ENCODE assay signal across 1 cellular context in genomic region chr9:26892251-26893029, GRCh38.
TF ChIP-seq lines count a peak whose summit lies in the region.

TSS of gene CAAP1 (minus strand) at chr9:26892802. CDS start at chr9:26892715, 87 bp downstream.

TF ChIP-seq in HepG2, 621 proteins besides CTCF, POLR2A, EP300 and RAD21 (continued from another document and continues in another):
- TF ChIP-seq TCF12 (IDR thresholded peaks at IDR 0.05) (no peak), TCF12 (CRISPR knock-in tag; IDR thresholded peaks at IDR 0.05) (0 out of 2 replicates have a peak, but pooled peaks have one; percentile 41), ZGPAT (CRISPR knock-in tag; IDR thresholded peaks at IDR 0.05) (peak; percentile 94), ZNF670 (CRISPR knock-in tag; IDR thresholded peaks at IDR 0.05; ENCODE audit: borderline replicate concordance) (no peak; the same call in 1 of the 2 replicates), ZNF782 (CRISPR knock-in tag; IDR thresholded peaks at IDR 0.05; ENCODE audit: borderline replicate concordance) (peak; percentile 65; the same call in 1 of the 2 replicates), ZC3H13 (CRISPR knock-in tag; IDR thresholded peaks at IDR 0.05) (peak; percentile 84), NCOA5 (CRISPR knock-in tag; IDR thresholded peaks at IDR 0.05) (no peak), ZNF780A (CRISPR knock-in tag; IDR thresholded peaks at IDR 0.05) (peak; percentile 82; the same call in 1 of the 2 replicates), ZNF567 (CRISPR knock-in tag; IDR thresholded peaks at IDR 0.05; ENCODE audit: borderline replicate concordance) (peak; percentile 77; the same call in 1 of the 2 replicates), AHDC1 (CRISPR knock-in tag; IDR thresholded peaks at IDR 0.05; ENCODE audit: borderline replicate concordance) (peak; percentile 73; the same call in 1 of the 2 replicates), HNF4A (CRISPR knock-in tag; IDR thresholded peaks at IDR 0.05) (no peak; the same call in 1 of the 2 replicates), ZMAT5 (CRISPR knock-in tag; IDR thresholded peaks at IDR 0.05; ENCODE audit: borderline replicate concordance, low read depth) (no peak), TBX2 (CRISPR knock-in tag; IDR thresholded peaks at IDR 0.05; ENCODE audit: borderline replicate concordance) (peak; percentile 95), KAT2B (IDR thresholded peaks at IDR 0.05; ENCODE audit: borderline replicate concordance, low read depth, low read length) (no peak), RCOR2 (CRISPR knock-in tag; IDR thresholded peaks at IDR 0.05) (no peak), CREBL2 (CRISPR knock-in tag; IDR thresholded peaks at IDR 0.05; ENCODE audit: borderline replicate concordance) (peak; percentile 86; the same call in 1 of the 2 replicates), THRA (CRISPR knock-in tag; IDR thresholded peaks at IDR 0.05; ENCODE audit: borderline replicate concordance) (peak; percentile 66; the same call in 1 of the 2 replicates), ZNF652 (CRISPR knock-in tag; IDR thresholded peaks at IDR 0.05; ENCODE audit: borderline replicate concordance, low read depth) (no peak), JUNB (CRISPR knock-in tag; IDR thresholded peaks at IDR 0.05; ENCODE audit: borderline replicate concordance) (0 out of 2 replicates have a peak, but pooled peaks have one; percentile 15), ZNF768 (CRISPR knock-in tag; IDR thresholded peaks at IDR 0.05) (peak; percentile 92), HMGXB4 (CRISPR knock-in tag; IDR thresholded peaks at IDR 0.05; ENCODE audit: borderline replicate concordance in 1 of 2, low read depth in 1 of 2) (peak in 1 of 2 experiments; percentile 98), ZNF224 (CRISPR knock-in tag; IDR thresholded peaks at IDR 0.05) (peak; percentile 83; the same call in 1 of the 2 replicates), MTF1 (CRISPR knock-in tag; IDR thresholded peaks at IDR 0.05) (no peak), BRCA1 (CRISPR knock-in tag; IDR thresholded peaks at IDR 0.05) (no peak), ZFP90 (CRISPR knock-in tag; IDR thresholded peaks at IDR 0.05; ENCODE audit: borderline replicate concordance) (no peak), ZNF121 (CRISPR knock-in tag; IDR thresholded peaks at IDR 0.05) (peak; percentile 46), KMT2A (CRISPR knock-in tag; IDR thresholded peaks at IDR 0.05) (peak; percentile 94), ZNF142 (CRISPR knock-in tag; IDR thresholded peaks at IDR 0.05) (no peak), FOXC1 (CRISPR knock-in tag; IDR thresholded peaks at IDR 0.05; ENCODE audit: borderline replicate concordance) (peak; percentile 96), ZNF343 (CRISPR knock-in tag; IDR thresholded peaks at IDR 0.05) (peak; percentile 86; the same call in 1 of the 2 replicates), BCL6 (CRISPR knock-in tag; IDR thresholded peaks at IDR 0.05) (0 out of 2 replicates have a peak, but pooled peaks have one; percentile 12), EED (CRISPR knock-in tag; IDR thresholded peaks at IDR 0.05) (peak; percentile 99), ZBTB2 (CRISPR knock-in tag; IDR thresholded peaks at IDR 0.05; ENCODE audit: low read depth) (peak; percentile 83), ZNF691 (CRISPR knock-in tag; IDR thresholded peaks at IDR 0.05; ENCODE audit: borderline replicate concordance, low read depth) (no peak), ZNF30 (CRISPR knock-in tag; IDR thresholded peaks at IDR 0.05) (no peak), IKZF5 (CRISPR knock-in tag; IDR thresholded peaks at IDR 0.05) (peak; percentile 77; the same call in 1 of the 2 replicates), ZBTB3 (CRISPR knock-in tag; IDR thresholded peaks at IDR 0.05; ENCODE audit: borderline replicate concordance, low read depth) (peak; percentile 69; the same call in 1 of the 2 replicates), ZNF747 (CRISPR knock-in tag; IDR thresholded peaks at IDR 0.05; ENCODE audit: borderline replicate concordance) (peak; percentile 96), ZNF34 (CRISPR knock-in tag; IDR thresholded peaks at IDR 0.05; ENCODE audit: borderline replicate concordance) (peak; percentile 94), ZFP36L2 (CRISPR knock-in tag; IDR thresholded peaks at IDR 0.05) (0 out of 2 replicates have a peak, but pooled peaks have one; percentile 66)
